8 cellular contexts compared by ENCODE assay signal in the genomic region with DNA sequence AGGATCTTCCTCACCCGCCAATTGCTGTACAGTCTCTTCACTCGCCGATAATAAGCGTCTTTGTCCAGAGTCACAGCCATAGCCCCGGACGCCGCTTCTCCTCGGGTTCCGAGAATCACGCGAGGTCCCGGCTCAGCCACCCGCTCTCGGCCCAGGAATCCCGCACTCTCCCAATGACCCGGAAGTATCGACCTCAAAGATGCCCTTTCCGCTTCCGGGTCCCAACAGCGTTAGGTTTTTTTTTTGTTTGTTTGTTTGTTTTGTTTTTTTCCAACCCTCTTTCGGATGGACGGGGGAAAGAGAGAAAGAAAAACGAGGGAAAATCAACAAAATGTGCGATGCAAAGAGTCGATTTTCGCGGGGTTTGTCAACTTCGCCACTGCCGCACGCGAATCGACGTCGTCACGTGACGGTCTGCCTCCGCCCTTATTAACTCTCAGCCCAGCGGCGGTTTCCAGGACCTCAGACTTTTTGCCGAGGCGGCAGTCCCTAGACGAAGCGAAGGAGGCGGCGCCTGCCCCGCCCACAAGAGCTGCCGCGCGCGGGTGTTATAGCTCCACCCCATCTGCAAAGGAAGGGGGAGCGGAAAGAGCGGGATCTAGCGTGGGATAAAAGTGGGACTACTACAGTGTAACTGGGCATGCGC. TPM values are rescaled to one million over a fixed set of nuclear protein-coding genes. Genes with fewer than 3 reads are reported as not detected.
A peak's percentile ranks its signal among the peaks of the same experiment; 100 is the strongest.
DNase-seq lines count a peak whose midpoint lies in the region; ATAC-seq and TF ChIP-seq lines count a peak whose summit lies in the region.

A gene (minus strand): TSS at position 172 of the 646 bp plus-strand sequence. CDS start 92 bp downstream, at position 80.

- ATAC-seq in GM18499 (IDR thresholded peaks at IDR 0.05; ENCODE audit: insufficient read depth, unreplicated experiment) (peak; percentile 39), HG02943 (IDR thresholded peaks at IDR 0.05; ENCODE audit: low read depth, unreplicated experiment) (peak; percentile 88)

- peaks cover 17% of the 10 kb centered on the region for H3K36me3 ChIP-seq in right atrium auricular region
- H3K36me3 ChIP-seq in uterus, result no peaks in the 10 kb centered on the region

- H3K27ac ChIP-seq in right atrium auricular region, result peak within 1 kb of the TSS; percentile 84 to 91
- H3K27ac ChIP-seq in uterus, result peak within 1 kb of the TSS; percentile 89 to 90

- TF ChIP-seq CTCF in right atrium auricular region (IDR thresholded peaks at IDR 0.05) (peak in 1 of 2 donors; percentile 24), uterus (IDR thresholded peaks at IDR 0.05) (peak in 1 of 4 experiments; percentile 23)

- peak; percentile 90 for DNase-seq in NCI-H187 treated with DMSO at 0.1 percent for 48 hours (lab: John Stamatoyannopoulos, UW)
- peak; percentile 41 to 93 (median 87) for DNase-seq in anterior cingulate cortex (lab: John Stamatoyannopoulos, UW)
- DNase-seq in right atrium auricular region (ENCODE audit: low spot score), result peak; percentile 98
- peak; percentile 86 for DNase-seq in pulmonary artery endothelial cell (ENCODE audit: low read depth, low spot score)
- DNase-seq in uterus, result peak; percentile 96

- TF ChIP-seq POLR2A in uterus (IDR thresholded peaks at IDR 0.05), result peak in 1 of 2 donors; percentile 39

- H3K4me3 ChIP-seq in right atrium auricular region (peak within 1 kb of the TSS; percentile 74 to 87), uterus (peak within 1 kb of the TSS; percentile 68 to 99)

- intact Hi-C loops in T-helper 2 cell treated with Interferon-gamma antibody and Interleukin-4, amounts not matched to agents 100 ng/mL and 5 ng/mL, for 36 hours (cut with micrococcal nuclease), result loop anchor here (1.0 to 5.0 kb wide), 9 partner anchors 53 to 282 kb away; a partner anchor contains a TSS
- intact Hi-C loops in uterus (cut with DNase I; ENCODE audit: low total_unique reads), result no loop called here

- H3K27me3 ChIP-seq in right atrium auricular region (no peaks in the 10 kb centered on the region), uterus (no peaks in the 10 kb centered on the region)

- H3K9me3 ChIP-seq in right atrium auricular region (no peaks in the 10 kb centered on the region), uterus (no peaks in the 10 kb centered on the region)

- H3K4me1 ChIP-seq in right atrium auricular region (peaks cover 0 to 18% of the 10 kb centered on the region in 2 donors), uterus (peaks cover 0 to 15% of the 10 kb centered on the region in 2 donors)

RNA-seq across cellular contexts. Expression of the gene that starts here (rescaled TPM):
- total RNA-seq in T-helper 2 cell treated with Interferon-gamma antibody and Interleukin-4, amounts not matched to agents 100 ng/mL and 5 ng/mL, for 36 hours, result 130 and 137 TPM in 2 replicates
- 10 to 100 TPM; 30.0 to 35.9 TPM for total RNA-seq in right atrium auricular region
- total RNA-seq in pulmonary artery endothelial cell, result 98.9 and 125 TPM in 2 replicates
- 100 to 1,000 TPM in 1 of 4 donors, 10 to 100 TPM in 3; 31.5 to 115 (median 64.1) TPM for total RNA-seq in uterus

Comparison
In these comparisons a context has a peak if more than half of its experiments do, and no peak if none do; other contexts are left out.
1. Peak in every context shown above with its lines: DNase-seq, ATAC-seq, H3K4me3 ChIP-seq and H3K27ac ChIP-seq.